37 cellular contexts compared by ENCODE assay signal in the genomic region with DNA sequence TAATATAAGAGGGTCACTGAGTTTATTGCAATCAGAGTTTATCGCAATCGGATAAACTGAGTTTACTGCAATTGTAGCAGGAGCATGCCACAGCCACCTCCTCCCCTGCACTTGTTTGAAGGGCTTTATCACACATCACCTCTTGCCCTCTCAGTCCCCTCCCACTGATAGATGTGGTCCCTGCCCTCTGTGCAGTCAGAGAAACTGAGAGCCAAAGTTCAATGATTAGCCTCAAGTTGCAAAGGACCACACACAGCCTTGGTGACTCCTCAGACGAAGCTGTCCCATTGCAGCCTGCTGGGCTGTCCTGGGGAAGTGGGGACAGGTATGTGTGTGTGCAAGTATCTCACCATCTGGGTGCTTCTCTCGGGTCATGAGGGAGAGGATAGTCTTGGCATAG. TPM values are rescaled to one million over a fixed set of nuclear protein-coding genes. Genes with fewer than 3 reads are reported as not detected.
"Had no signal": no experiment of that assay in that cellular context is flagged by ENCODE, and none has a peak within 500 bp of the region (broad histone marks: within the 10 kb centered on the region; RNA-seq: fewer than 3 reads in every experiment).

No MANE protein-coding gene starts in this region.

- H3K4me1 Mint-ChIP-seq: activated CD8-positive, alpha-beta memory T cell treated with anti-CD3 and anti-CD28 coated beads, Interleukin-2, amount 10 ng/mL, durations not matched to agents 7 days and 5 days; activated naive CD4-positive, alpha-beta T cell treated with anti-CD3 and anti-CD28 coated beads, Interleukin-2, amount 50 U/mL, for 24 hours; activated naive CD8-positive, alpha-beta T cell treated with anti-CD3 and anti-CD28 coated beads, Interleukin-2, amount 10 ng/mL, durations not matched to agents 7 days and 5 days; T-cell had no signal

- H3K27me3 Mint-ChIP-seq: activated CD4-positive, alpha-beta T cell treated with anti-CD3 and anti-CD28 coated beads, Interleukin-2, amount 10 ng/mL, durations not matched to agents 24 days and 14 days; activated CD8-positive, alpha-beta memory T cell treated with anti-CD3 and anti-CD28 coated beads, Interleukin-2, amount 10 ng/mL, durations not matched to agents 7 days and 5 days; activated naive CD4-positive, alpha-beta T cell treated with anti-CD3 and anti-CD28 coated beads, Interleukin-2, amount 50 U/mL, for 24 hours; activated naive CD8-positive, alpha-beta T cell treated with anti-CD3 and anti-CD28 coated beads, Interleukin-2, amount 10 ng/mL, durations not matched to agents 7 days and 5 days; T-cell had no signal

- H3K4me3 Mint-ChIP-seq: activated CD4-positive, alpha-beta T cell treated with anti-CD3 and anti-CD28 coated beads, Interleukin-2, amount 10 ng/mL, durations not matched to agents 24 days and 14 days; activated CD8-positive, alpha-beta memory T cell treated with anti-CD3 and anti-CD28 coated beads, Interleukin-2, amount 10 ng/mL, durations not matched to agents 7 days and 5 days; activated naive CD4-positive, alpha-beta T cell treated with anti-CD3 and anti-CD28 coated beads, Interleukin-2, amount 50 U/mL, for 24 hours; activated naive CD8-positive, alpha-beta T cell treated with anti-CD3 and anti-CD28 coated beads, Interleukin-2, amount 10 ng/mL, durations not matched to agents 7 days and 5 days; T-cell had no signal

- H3K9me3 Mint-ChIP-seq: activated CD4-positive, alpha-beta T cell treated with anti-CD3 and anti-CD28 coated beads, Interleukin-2, amount 10 ng/mL, durations not matched to agents 24 days and 14 days; activated naive CD4-positive, alpha-beta T cell treated with anti-CD3 and anti-CD28 coated beads, Interleukin-2, amount 50 U/mL, for 24 hours; activated naive CD8-positive, alpha-beta T cell treated with anti-CD3 and anti-CD28 coated beads, Interleukin-2, amount 10 ng/mL, durations not matched to agents 7 days and 5 days; activated T-helper 2 cell treated with anti-CD3 and anti-CD28 coated beads, Interferon-gamma antibody, Interleukin-2, Interleukin-4, amounts not matched to agents 10 μg/mL and 5 μg/mL and 100 μg/mL, durations not matched to agents 14 hours and 24 hours and 36 hours; T-cell had no signal

- H3K27ac ChIP-seq: ascending aorta, KMS-11, VCaP had no signal

- H3K27ac Mint-ChIP-seq: activated CD4-positive, alpha-beta T cell treated with anti-CD3 and anti-CD28 coated beads, Interleukin-2, amount 10 ng/mL, durations not matched to agents 24 days and 14 days; activated CD8-positive, alpha-beta memory T cell treated with anti-CD3 and anti-CD28 coated beads, Interleukin-2, amount 10 ng/mL, durations not matched to agents 7 days and 5 days; activated naive CD4-positive, alpha-beta T cell treated with anti-CD3 and anti-CD28 coated beads, Interleukin-2, amount 50 U/mL, for 24 hours; activated naive CD8-positive, alpha-beta T cell treated with anti-CD3 and anti-CD28 coated beads, Interleukin-2, amount 10 ng/mL, durations not matched to agents 7 days and 5 days; activated T-helper 2 cell treated with anti-CD3 and anti-CD28 coated beads, Interferon-gamma antibody, Interleukin-2, Interleukin-4, amounts not matched to agents 10 μg/mL and 5 μg/mL and 100 μg/mL, durations not matched to agents 14 hours and 24 hours and 36 hours; T-cell had no signal

- DNase-seq: activated CD4-positive, alpha-beta T cell treated with anti-CD3 and anti-CD28 coated beads for 1 hour; activated CD4-positive, alpha-beta T cell treated with anti-CD3 and anti-CD28 coated beads, Interleukin-2, amount 10 ng/mL, durations not matched to agents 24 days and 14 days; activated CD4-positive, alpha-beta T cell treated with anti-CD3 and anti-CD28 coated beads, Interleukin-2, amount 50 U/mL, for 48 hours; activated CD4-positive, CD25-positive, alpha-beta regulatory T cell; activated CD8-positive, alpha-beta memory T cell treated with anti-CD3 and anti-CD28 coated beads for 24 hours; activated CD8-positive, alpha-beta memory T cell treated with anti-CD3 and anti-CD28 coated beads, Interleukin-2, amount 10 ng/mL, durations not matched to agents 7 days and 5 days; activated CD8-positive, alpha-beta memory T cell treated with anti-CD3 and anti-CD28 coated beads, Interleukin-2, amount 50 U/mL, for 48 hours; activated gamma-delta T cell; activated naive CD4-positive, alpha-beta T cell treated with Interleukin-2 at 50 U/mL for 16 hours; activated naive CD8-positive, alpha-beta T cell treated with anti-CD3 and anti-CD28 coated beads, Interleukin-2, amount 10 ng/mL, durations not matched to agents 7 days and 5 days; amygdala; MM.1S; MV-4-11; NCI-H1092; NCI-H1417; NCI-H146; NCI-H187; NCI-H2029 treated with DMSO at 0.1 percent for 48 hours; NCI-H2107; NCI-H2171; NCI-H510A; NCI-H526; NCI-H748 treated with DMSO at 0.1 percent for 48 hours; NK-92 treated with Interleukin-12 subunit alpha and Interleukin-12 subunit beta, amount 100 ng/mL, for 24 hours; PC-3; RPMI8226; SIG-M5; T-cell; T-helper 2 cell; T-helper 9 cell had no signal

- ATAC-seq: activated CD8-positive, alpha-beta memory T cell treated with anti-CD3 and anti-CD28 coated beads, Interleukin-2, amount 10 ng/mL, durations not matched to agents 7 days and 5 days; PC-3; Right ventricle myocardium inferior; SK-N-SH treated with all-trans-retinoic acid at 6 μM for 48 hours; T-cell had no signal

RNA-seq across cellular contexts. Expression of gene ODAD4, which starts 25.2 kb away (rescaled TPM):
- total RNA-seq: ascending aorta had no signal
